1 cellular context compared by ENCODE assay signal in the genomic region with DNA sequence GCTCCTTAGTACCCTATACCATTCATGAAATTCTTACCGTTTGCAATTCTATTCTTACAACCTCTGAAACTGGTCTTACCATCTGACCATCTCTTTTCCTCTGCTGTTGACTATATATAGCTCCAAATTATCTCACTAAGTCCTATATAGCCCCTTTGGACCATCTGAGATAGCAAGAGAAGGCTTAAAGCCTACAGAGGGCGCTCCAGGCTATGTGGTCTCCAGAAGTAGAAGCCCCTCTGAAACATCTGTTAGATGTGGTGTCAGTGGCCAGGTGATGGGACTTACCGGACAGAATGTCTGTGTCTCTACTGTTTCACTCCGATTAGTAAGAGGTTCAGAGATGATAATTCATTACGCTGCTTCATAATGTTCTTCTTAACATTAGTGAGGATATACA.
TF ChIP-seq lines count a peak whose summit lies in the region.

No MANE protein-coding gene starts in this region.

TF ChIP-seq in GM23338, 12 proteins besides CTCF, POLR2A, EP300 and RAD21:
- TF ChIP-seq ZNF462 (CRISPR knock-in tag; IDR thresholded peaks at IDR 0.05) (peak; percentile 54), CREB1 (CRISPR knock-in tag; IDR thresholded peaks at IDR 0.05; ENCODE audit: low read depth) (no peak)
